8 cellular contexts compared by ENCODE assay signal in genomic region chr2:67476808-67477790, GRCh38.
DNase-seq lines count a peak whose midpoint lies in the region; ATAC-seq and TF ChIP-seq lines count a peak whose summit lies in the region.

No MANE protein-coding gene starts in this region.

- no peak overlapping the region for H2AK5ac ChIP-seq in mesendoderm (ENCODE audit: low read length)

- H4K5ac ChIP-seq in mesendoderm (ENCODE audit: low read length), result no peak overlapping the region

- no peaks in the 10 kb centered on the region for H3K27me3 Mint-ChIP-seq in activated CD8-positive, alpha-beta T cell treated with anti-CD3 and anti-CD28 coated beads for 36 hours
- no peaks in the 10 kb centered on the region for H3K27me3 Mint-ChIP-seq in activated CD8-positive, alpha-beta T cell treated with anti-CD3 and anti-CD28 coated beads, Interleukin-2, amount 10 ng/mL, durations not matched to agents 7 days and 5 days (ENCODE audit: low read depth)

- H3K79me2 ChIP-seq in mesendoderm (ENCODE audit: control insufficient read depth, insufficient read depth, low read length), result no peaks in the 10 kb centered on the region

- no peak overlapping the region for H2BK120ac ChIP-seq in mesendoderm (ENCODE audit: low read depth, low read length)

- H3K4me1 ChIP-seq in mesendoderm (ENCODE audit: control insufficient read depth, low read depth, low read length), result no peaks in the 10 kb centered on the region

- no peak overlapping the region for H3K4me3 Mint-ChIP-seq in activated CD8-positive, alpha-beta T cell treated with anti-CD3 and anti-CD28 coated beads for 36 hours
- H3K4me3 Mint-ChIP-seq in activated CD8-positive, alpha-beta T cell treated with anti-CD3 and anti-CD28 coated beads, Interleukin-2, amount 10 ng/mL, durations not matched to agents 7 days and 5 days, result no peak overlapping the region

- no peaks in the 10 kb centered on the region for H3K36me3 ChIP-seq in mesendoderm (ENCODE audit: control insufficient read depth, insufficient read depth, low read length)

- no peak overlapping the region for H2BK15ac ChIP-seq in mesendoderm (replicated peaks; ENCODE audit: low read depth)

- peak; percentile 1 for DNase-seq in activated CD8-positive, alpha-beta T cell treated with anti-CD3 and anti-CD28 coated beads for 36 hours
- no peak for DNase-seq in activated CD8-positive, alpha-beta T cell treated with anti-CD3 and anti-CD28 coated beads, Interleukin-2, amount 10 ng/mL, durations not matched to agents 7 days and 5 days
- peak; percentile 41 for DNase-seq in NCI-H460 (ENCODE audit: extremely low read depth, low read depth)
- DNase-seq in coronary artery (ENCODE audit: low spot score), result no peak
- DNase-seq in mesendoderm, result peak; percentile 52
- DNase-seq in mesenteric fat pad (ENCODE audit: low spot score), result no peak

- no peaks in the 10 kb centered on the region for H3K9me3 Mint-ChIP-seq in activated CD8-positive, alpha-beta T cell treated with anti-CD3 and anti-CD28 coated beads for 36 hours
- no peaks in the 10 kb centered on the region for H3K9me3 Mint-ChIP-seq in activated CD8-positive, alpha-beta T cell treated with anti-CD3 and anti-CD28 coated beads, Interleukin-2, amount 10 ng/mL, durations not matched to agents 7 days and 5 days (ENCODE audit: insufficient read depth)

- no peak overlapping the region for H3K4me2 ChIP-seq in mesendoderm (ENCODE audit: low read length)

- H3K27ac Mint-ChIP-seq in activated CD8-positive, alpha-beta T cell treated with anti-CD3 and anti-CD28 coated beads for 36 hours, result no peak overlapping the region
- H3K27ac Mint-ChIP-seq in activated CD8-positive, alpha-beta T cell treated with anti-CD3 and anti-CD28 coated beads, Interleukin-2, amount 10 ng/mL, durations not matched to agents 7 days and 5 days, result no peak overlapping the region

- POLR2A ChIA-PET in activated CD8-positive, alpha-beta T cell treated with anti-CD3 and anti-CD28 coated beads for 36 hours (lab: Charles Lee), result no interaction called here
- POLR2A ChIA-PET in activated CD8-positive, alpha-beta T cell treated with anti-CD3 and anti-CD28 coated beads, Interleukin-2, amount 10 ng/mL, durations not matched to agents 7 days and 5 days (lab: Charles Lee), result no interaction called here

- H3K27ac ChIP-seq in coronary artery (no peak overlapping the region), mesendoderm (ENCODE audit: low read depth, low read length) (no peak overlapping the region)

- no peaks in the 10 kb centered on the region for H3K27me3 ChIP-seq in mesendoderm (ENCODE audit: insufficient read depth, low read length, poor library complexity)

- CTCF ChIA-PET in activated CD8-positive, alpha-beta T cell treated with anti-CD3 and anti-CD28 coated beads for 36 hours (lab: Charles Lee), result no interaction called here
- CTCF ChIA-PET in activated CD8-positive, alpha-beta T cell treated with anti-CD3 and anti-CD28 coated beads, Interleukin-2, amount 10 ng/mL, durations not matched to agents 7 days and 5 days (lab: Charles Lee), result no interaction called here

- no peak for TF ChIP-seq CTCF in activated CD8-positive, alpha-beta T cell treated with anti-CD3 and anti-CD28 coated beads for 36 hours (IDR thresholded peaks at IDR 0.05)
- TF ChIP-seq CTCF in coronary artery (IDR thresholded peaks at IDR 0.05), result peak; percentile 45

- H3K36me3 Mint-ChIP-seq in activated CD8-positive, alpha-beta T cell treated with anti-CD3 and anti-CD28 coated beads for 36 hours (ENCODE audit: low read depth), result no peaks in the 10 kb centered on the region
- no peaks in the 10 kb centered on the region for H3K36me3 Mint-ChIP-seq in activated CD8-positive, alpha-beta T cell treated with anti-CD3 and anti-CD28 coated beads, Interleukin-2, amount 10 ng/mL, durations not matched to agents 7 days and 5 days (ENCODE audit: low read depth)

- no peak overlapping the region for H2BK5ac ChIP-seq in mesendoderm (ENCODE audit: low read length)

- H3K4me3 ChIP-seq in coronary artery (no peak overlapping the region), mesendoderm (ENCODE audit: low read length) (no peak overlapping the region)

- no peak overlapping the region for H3K56ac ChIP-seq in mesendoderm (ENCODE audit: low read length)

- no peaks in the 10 kb centered on the region for H3K4me1 Mint-ChIP-seq in activated CD8-positive, alpha-beta T cell treated with anti-CD3 and anti-CD28 coated beads for 36 hours (ENCODE audit: low read depth)
- no peaks in the 10 kb centered on the region for H3K4me1 Mint-ChIP-seq in activated CD8-positive, alpha-beta T cell treated with anti-CD3 and anti-CD28 coated beads, Interleukin-2, amount 10 ng/mL, durations not matched to agents 7 days and 5 days (ENCODE audit: low read depth)

- no peaks in the 10 kb centered on the region for H3K79me1 ChIP-seq in mesendoderm (ENCODE audit: low read length)

- H3K23ac ChIP-seq in mesendoderm (ENCODE audit: low read length), result no peak overlapping the region

- H4K8ac ChIP-seq in mesendoderm (ENCODE audit: low read depth, low read length), result no peak overlapping the region

- no CpG with 5 or more reads among the region's 9 CpGs for WGBS in mesendoderm (ENCODE audit: extremely low coverage, insufficient coverage, low lambda C conversion rate)

- no peak for ATAC-seq in activated CD8-positive, alpha-beta T cell treated with anti-CD3 and anti-CD28 coated beads for 36 hours
- no peak for ATAC-seq in activated CD8-positive, alpha-beta T cell treated with anti-CD3 and anti-CD28 coated beads, Interleukin-2, amount 10 ng/mL, durations not matched to agents 7 days and 5 days
- ATAC-seq in HG02642 (IDR thresholded peaks at IDR 0.05; ENCODE audit: poor library complexity, unreplicated experiment) (no peak), HG03045 (IDR thresholded peaks at IDR 0.05; ENCODE audit: unreplicated experiment) (no peak)

- intact Hi-C loops in activated CD8-positive, alpha-beta T cell treated with anti-CD3 and anti-CD28 coated beads for 36 hours (cut with micrococcal nuclease), result no loop called here

- H3K4ac ChIP-seq in mesendoderm (ENCODE audit: low read depth, low read length), result no peak overlapping the region

- no peak overlapping the region for H3K18ac ChIP-seq in mesendoderm (ENCODE audit: low read length)

- no peak overlapping the region for H3K9ac ChIP-seq in mesendoderm (ENCODE audit: low read length)

Comparison
In these comparisons a context has a peak if more than half of its experiments do, and no peak if none do; other contexts are left out.
1. DNase-seq: peak in activated CD8-positive, alpha-beta T cell treated with anti-CD3 and anti-CD28 coated beads for 36 hours (single experiment), NCI-H460 (single experiment) and mesendoderm (single experiment); none in activated CD8-positive, alpha-beta T cell treated with anti-CD3 and anti-CD28 coated beads, Interleukin-2, amount 10 ng/mL, durations not matched to agents 7 days and 5 days (single experiment), coronary artery (single experiment) and mesenteric fat pad (single experiment).